ENCODE assay signal across 9 cellular contexts in genomic region chr11:68974421-68975194, GRCh38. TPM values are rescaled to one million over a fixed set of nuclear protein-coding genes. Genes with fewer than 3 reads are reported as not detected.
DNase-seq lines count a peak whose midpoint lies in the region; ATAC-seq, FAIRE-seq and TF ChIP-seq lines count a peak whose summit lies in the region.
"Had no signal": no experiment of that assay in that cellular context is flagged by ENCODE, and none has a peak within 500 bp of the region (broad histone marks: within the 10 kb centered on the region; RNA-seq: fewer than 3 reads in every experiment).

No MANE protein-coding gene starts in this region.

- H3K4me1 Mint-ChIP-seq in Caco-2 (ENCODE audit: low read depth, unreplicated experiment), result peaks cover 23% of the 10 kb centered on the region
- peaks cover 5 to 14% of the 10 kb centered on the region in 2 experiments for H3K4me1 Mint-ChIP-seq in H9

- no peak overlapping the region for H2AK5ac ChIP-seq in H9 (ENCODE audit: insufficient read length, low read length)

- H3K23me2 ChIP-seq in H9 (ENCODE audit: insufficient read length, low read depth, low read length, poor library complexity, severe bottlenecking), result no peaks in the 10 kb centered on the region

- no peak overlapping the region for H4K5ac ChIP-seq in H9 (ENCODE audit: insufficient read length, low read depth, low read length)

- H3K27ac ChIP-seq in H9 (ENCODE audit: insufficient read length, low read depth, low read length) (no peak overlapping the region), VCaP (peak overlapping the region; percentile 69; the same call in 1 of the 2 replicates), HepG2 (ENCODE audit: extremely low read length, insufficient read depth, low read length) (no peak overlapping the region)

- H2BK20ac ChIP-seq in H9 (ENCODE audit: low read depth, low read length, poor library complexity, severe bottlenecking), result no peak overlapping the region

- H3K27me3 Mint-ChIP-seq in Caco-2 (ENCODE audit: insufficient read depth, unreplicated experiment), result no peaks in the 10 kb centered on the region
- H3K27me3 Mint-ChIP-seq in H9 (ENCODE audit: low read depth), result peaks cover 11% of the 10 kb centered on the region

- no peak overlapping the region for H3K56ac ChIP-seq in H9 (ENCODE audit: insufficient read length, low read depth, low read length)

- no peak overlapping the region for H2BK120ac ChIP-seq in H9 (ENCODE audit: low read depth, low read length, poor library complexity, severe bottlenecking)

- WGBS in H9 (ENCODE audit: extremely low coverage, insufficient read length, low lambda C conversion rate), result no CpG with 5 or more reads among the region's 23 CpGs
- WGBS in HepG2 (ENCODE audit: low lambda C conversion rate), result 90% methylated on average over 6 of the region's 23 CpGs

- no peak overlapping the region for H2BK5ac ChIP-seq in H9 (ENCODE audit: insufficient read length, low read length)

- H4K8ac ChIP-seq in H9 (replicated peaks; ENCODE audit: insufficient read length, low read depth, low read length), result no peak overlapping the region

- TF ChIP-seq RAD21 in HepG2 (CRISPR knock-in tag; IDR thresholded peaks at IDR 0.05), result no peak

- peak overlapping the region; percentile 75 for H3K27ac Mint-ChIP-seq in Caco-2 (ENCODE audit: unreplicated experiment)
- H3K27ac Mint-ChIP-seq in H9, result peak overlapping the region; percentile 38 to 97 (median 94); a peak in 4 of 7 replicates

- H3K14ac ChIP-seq in H9 (ENCODE audit: insufficient read depth, low read length), result no peak overlapping the region

- H3T11ph ChIP-seq in H9 (ENCODE audit: low read length), result no peak overlapping the region

- H3K4me2 ChIP-seq in H9 (ENCODE audit: insufficient read depth, insufficient read length, low read length) (no peak overlapping the region), HepG2 (ENCODE audit: low read depth, low read length) (no peak overlapping the region)

- H3K4me1 ChIP-seq in Caco-2 (peaks cover 12% of the 10 kb centered on the region), H9 (ENCODE audit: insufficient read depth, low read length) (no peaks in the 10 kb centered on the region), HepG2 (ENCODE audit: insufficient read depth, low read length) (no peaks in the 10 kb centered on the region)

- no peaks in the 10 kb centered on the region for H3K27me3 ChIP-seq in Caco-2 (replicated peaks; ENCODE audit: control insufficient read depth, insufficient read depth, low read length)
- H3K27me3 ChIP-seq in H9 (ENCODE audit: insufficient read depth, low read length), result no peaks in the 10 kb centered on the region
- H3K27me3 ChIP-seq in HepG2 (ENCODE audit: control insufficient read depth in 1 of 2, insufficient read depth in 2 of 2, low read length in 2 of 2), result peaks cover 6 to 21% of the 10 kb centered on the region in 2 experiments; a peak in 3 of 5 replicates

- TF ChIP-seq POLR2A in HepG2 (IDR thresholded peaks at IDR 0.05; ENCODE audit: insufficient read depth in 1 of 2, low read depth in 2 of 2, low read length in 2 of 2), result no peak

- H3K4me3 ChIP-seq in Caco-2 (ENCODE audit: low read depth, low read length) (no peak overlapping the region), HepG2 (replicated peaks in 1 of 3; ENCODE audit: insufficient read depth in 1 of 3, low read depth in 2 of 3, low read length in 3 of 3) (no peak overlapping the region)

- H3K79me1 ChIP-seq in H9 (ENCODE audit: insufficient read depth, low read depth, low read length, poor library complexity, severe bottlenecking), result no peaks in the 10 kb centered on the region

- POLR2A ChIA-PET in Caco-2 (lab: Charles Lee) (no interaction called here), HepG2 (lab: Yijun Ruan, JAX) (no interaction called here)

- H2BK12ac ChIP-seq in H9 (ENCODE audit: insufficient read length, low read depth, low read length), result no peak overlapping the region

- H3K9me3 ChIP-seq in Caco-2, result 0 out of 2 replicates have a peak, but pooled peaks cover 5% of the 10 kb centered on the region
- H3K9me3 ChIP-seq in H9 (ENCODE audit: control insufficient read depth, low read depth, low read length), result no peaks in the 10 kb centered on the region
- no peaks in the 10 kb centered on the region for H3K9me3 ChIP-seq in HepG2 (ENCODE audit: low read length)

- no peaks in the 10 kb centered on the region for H3K79me2 ChIP-seq in H9 (ENCODE audit: insufficient read depth, low read length)
- H3K79me2 ChIP-seq in HepG2 (ENCODE audit: insufficient read depth, low read length), result no peaks in the 10 kb centered on the region

- TF ChIP-seq CTCF in Caco-2 (IDR thresholded peaks at IDR 0.05; ENCODE audit: insufficient read depth in 1 of 2, low read depth in 1 of 2, low read length in 1 of 2, severe bottlenecking in 1 of 2, unreplicated experiment in 1 of 2) (no peak), H9 (conservative IDR thresholded peaks at IDR 0.05) (no peak), VCaP (conservative IDR thresholded peaks at IDR 0.05) (no peak), HepG2 (CRISPR knock-in tag; IDR thresholded peaks at IDR 0.05) (no peak), D721Med (IDR thresholded peaks at IDR 0.05; ENCODE audit: insufficient read depth, missing control alignments) (no peak)

- no peak overlapping the region for H3K23ac ChIP-seq in H9 (ENCODE audit: insufficient read length, low read depth, low read length)

- TF ChIP-seq EP300 in HepG2 (IDR thresholded peaks at IDR 0.05; ENCODE audit: low read depth in 2 of 2, low read length in 2 of 2) (no peak), HepG2 (CRISPR knock-in tag; IDR thresholded peaks at IDR 0.05; ENCODE audit: borderline replicate concordance) (no peak)

- H3K4me3 Mint-ChIP-seq in Caco-2 (ENCODE audit: unreplicated experiment) (no peak overlapping the region), H9 (no peak overlapping the region; a peak in 1 of 5 replicates)

- H3K9ac ChIP-seq in H9 (ENCODE audit: extremely low read depth, insufficient read length, low read length) (no peak overlapping the region), HepG2 (ENCODE audit: insufficient read depth, low read depth, low read length) (no peak overlapping the region)

- no peaks in the 10 kb centered on the region for H3K9me3 Mint-ChIP-seq in Caco-2 (ENCODE audit: unreplicated experiment)
- peaks cover 5 to 10% of the 10 kb centered on the region in 2 experiments; a peak in 4 of 5 replicates for H3K9me3 Mint-ChIP-seq in H9

- H2AFZ ChIP-seq in H9 (ENCODE audit: low read length) (no peak overlapping the region), HepG2 (ENCODE audit: low read length) (no peak overlapping the region)

- H3K36me3 Mint-ChIP-seq in Caco-2 (ENCODE audit: insufficient read depth, unreplicated experiment) (no peaks in the 10 kb centered on the region), H9 (ENCODE audit: insufficient read depth in 1 of 3, low read depth in 3 of 3) (peaks cover 0 to 10% (median 0%) of the 10 kb centered on the region in 3 experiments; a peak in 3 of 7 replicates)

- no peak overlapping the region for H3K4ac ChIP-seq in H9 (ENCODE audit: low read depth, low read length)

- peak; percentile 66 to 73 for DNase-seq in Caco-2
- peak; percentile 69 for DNase-seq in H9
- no peak for DNase-seq in HepG2 (ENCODE audit: low spot score)
- no peak for DNase-seq in NCI-H1105 treated with DMSO at 0.1 percent for 48 hours (lab: John Stamatoyannopoulos, UW)
- DNase-seq in cortex of kidney (lab: John Stamatoyannopoulos, UW), result no peak
- DNase-seq in D721Med (ENCODE audit: insufficient read length, low spot score), result no peak
- DNase-seq: NCI-H69 had no signal

- in situ Hi-C loops in HepG2 (cut with HindIII; ENCODE audit: extremely low pct_ligation_motif_present, low pct_unique_long_range_greater_than_20kb), result no loop called here

- peak; percentile 60; the same call in 2 of the 3 replicates for ATAC-seq in HepG2
- ATAC-seq in GM18907 (IDR thresholded peaks at IDR 0.05; ENCODE audit: unreplicated experiment), result no peak

- H4K91ac ChIP-seq in H9 (ENCODE audit: insufficient read length, low read depth, low read length), result no peak overlapping the region

- FAIRE-seq in HepG2 (lab: Jason Lieb, UNC) (no peak), D721Med (lab: Jason Lieb, UNC) (no peak)

- BruUV-seq in Caco-2 (replicated peaks; lab: Mats Ljungman, UMichigan) (no TSS peak), HepG2 (replicated peaks; lab: Mats Ljungman, UMichigan) (no TSS peak)

- CTCF ChIA-PET in Caco-2 (lab: Charles Lee), result no interaction called here
- CTCF ChIA-PET in HepG2 (lab: Yijun Ruan, JAX; ENCODE audit: low intra/inter-chr PET ratio, low total read pairs), result no interaction called here

- H3K18ac ChIP-seq in H9 (ENCODE audit: insufficient read length, low read depth, low read length), result no peak overlapping the region

- intact Hi-C loops in Caco-2 (cut with micrococcal nuclease; ENCODE audit: unreplicated experiment), result loop anchor here (2.0 kb wide), 1 partner anchor 50 kb away; no protein-coding TSS in a partner anchor
- intact Hi-C loops in HepG2 (cut with micrococcal nuclease; ENCODE audit: unreplicated experiment), result no loop called here

- H2BK15ac ChIP-seq in H9 (ENCODE audit: low read depth, low read length), result no peak overlapping the region

- H4K20me1 ChIP-seq in H9 (ENCODE audit: control insufficient read depth, insufficient read depth, insufficient read length), result no peaks in the 10 kb centered on the region
- H4K20me1 ChIP-seq in HepG2 (ENCODE audit: insufficient read depth, low read length), result no peaks in the 10 kb centered on the region

- H3K36me3 ChIP-seq in Caco-2 (ENCODE audit: control insufficient read depth, insufficient read depth, low read length), result no peaks in the 10 kb centered on the region
- H3K36me3 ChIP-seq in HepG2 (replicated peaks in 1 of 2; ENCODE audit: control insufficient read depth in 1 of 2, insufficient read depth in 2 of 2, low read length in 2 of 2), result no peaks in the 10 kb centered on the region

RNA-seq across cellular contexts. Expression of gene MRGPRD, which starts 6.2 kb away (rescaled TPM):
- not detected in 2 replicates for total RNA-seq in Caco-2 (2022)
- not detected in 2 replicates for total RNA-seq in H9 (2021)
- not detected in 2 replicates for total RNA-seq in HepG2 (2016; rRNA removed; fragmentation: Illumina TruSeq; extraction: Trizol)
- total RNA-seq in HepG2 (2016; cell fraction: cytosol; rRNA removed; fragmentation: Illumina TruSeq; extraction: Trizol; ENCODE audit: low read depth), result not detected in 2 replicates
- not detected in 2 replicates for total RNA-seq in HepG2 (2016; cell fraction: insoluble cytoplasmic fraction; rRNA removed; fragmentation: Illumina TruSeq; extraction: Trizol)
- total RNA-seq in HepG2 (2016; cell fraction: membrane; rRNA removed; fragmentation: Illumina TruSeq; extraction: Trizol), result not detected in 2 replicates
- not detected in 2 replicates for total RNA-seq in HepG2 (2016; cell fraction: nucleus; rRNA removed; fragmentation: Illumina TruSeq; extraction: Trizol)
- polyA plus RNA-seq in HepG2 (2011; rRNA removed), result not detected in 2 replicates
- polyA plus RNA-seq in HepG2 (2011; cell fraction: cytosol; rRNA removed), result not detected in 2 replicates
- not detected in 2 replicates for polyA plus RNA-seq in HepG2 (2011; cell fraction: nucleus; rRNA removed)
- not detected in 2 replicates for polyA plus RNA-seq in HepG2 (2012)
- not detected in 2 replicates for polyA plus RNA-seq in HepG2 (2016; cell fraction: cytosol; fragmentation: Illumina TruSeq; extraction: Trizol; ENCODE audit: low read depth)
- polyA plus RNA-seq in HepG2 (2016; cell fraction: insoluble cytoplasmic fraction; fragmentation: Illumina TruSeq; extraction: Trizol; ENCODE audit: low read depth), result not detected in 2 replicates
- polyA plus RNA-seq in HepG2 (2016; cell fraction: membrane; fragmentation: Illumina TruSeq; extraction: Trizol; ENCODE audit: low read depth), result not detected in 2 replicates
- not detected in 2 replicates for polyA plus RNA-seq in HepG2 (2016; cell fraction: nucleus; fragmentation: Illumina TruSeq; extraction: Trizol; ENCODE audit: insufficient read depth, low read depth)
- not detected in 2 replicates for polyA minus RNA-seq in HepG2 (2011; rRNA and poly(A)+ RNA removed; ENCODE audit: low replicate concordance)
- not detected in 2 replicates for polyA minus RNA-seq in HepG2 (2011; cell fraction: cytosol; rRNA and poly(A)+ RNA removed)
- not detected in 2 replicates for polyA minus RNA-seq in HepG2 (2011; cell fraction: nucleus; rRNA and poly(A)+ RNA removed)

RNA-seq across cellular contexts. Expression of gene MRGPRF, which starts 38.4 kb away (rescaled TPM):
- total RNA-seq in Caco-2 (2022) (0.14 TPM in 1 of 2 replicates, not detected in the other), H9 (2021) (4.0 and 4.3 TPM in 2 replicates), HepG2 (2016; rRNA removed; fragmentation: Illumina TruSeq; extraction: Trizol) (not detected in 2 replicates)
- not detected in 2 replicates for total RNA-seq in HepG2 (2016; cell fraction: cytosol; rRNA removed; fragmentation: Illumina TruSeq; extraction: Trizol; ENCODE audit: low read depth)
- total RNA-seq in HepG2 (2016; cell fraction: insoluble cytoplasmic fraction; rRNA removed; fragmentation: Illumina TruSeq; extraction: Trizol), result not detected in 2 replicates
- total RNA-seq in HepG2 (2016; cell fraction: membrane; rRNA removed; fragmentation: Illumina TruSeq; extraction: Trizol), result not detected in 2 replicates
- not detected in 2 replicates for total RNA-seq in HepG2 (2016; cell fraction: nucleus; rRNA removed; fragmentation: Illumina TruSeq; extraction: Trizol)
- polyA plus RNA-seq in HepG2 (2011; rRNA removed), result not detected in 2 replicates
- polyA plus RNA-seq in HepG2 (2011; cell fraction: cytosol; rRNA removed), result not detected in 2 replicates
- not detected in 2 replicates for polyA plus RNA-seq in HepG2 (2011; cell fraction: nucleus; rRNA removed)
- not detected in 2 replicates for polyA plus RNA-seq in HepG2 (2012)
- polyA plus RNA-seq in HepG2 (2016; cell fraction: cytosol; fragmentation: Illumina TruSeq; extraction: Trizol; ENCODE audit: low read depth), result not detected in 2 replicates
- not detected in 2 replicates for polyA plus RNA-seq in HepG2 (2016; cell fraction: insoluble cytoplasmic fraction; fragmentation: Illumina TruSeq; extraction: Trizol; ENCODE audit: low read depth)
- polyA plus RNA-seq in HepG2 (2016; cell fraction: membrane; fragmentation: Illumina TruSeq; extraction: Trizol; ENCODE audit: low read depth), result not detected in 2 replicates
- polyA plus RNA-seq in HepG2 (2016; cell fraction: nucleus; fragmentation: Illumina TruSeq; extraction: Trizol; ENCODE audit: insufficient read depth, low read depth), result not detected in 2 replicates
- polyA minus RNA-seq in HepG2 (2011; rRNA and poly(A)+ RNA removed; ENCODE audit: low replicate concordance), result 1.1 TPM in 1 of 2 replicates, not detected in the other
- polyA minus RNA-seq in HepG2 (2011; cell fraction: cytosol; rRNA and poly(A)+ RNA removed), result not detected in 2 replicates
- polyA minus RNA-seq in HepG2 (2011; cell fraction: nucleus; rRNA and poly(A)+ RNA removed), result not detected in 2 replicates

Comparison
In these comparisons a context has a peak if more than half of its experiments do, and no peak if none do; other contexts are left out.
1. DNase-seq: peak in Caco-2 (2 of 2) and H9 (single experiment); none in HepG2 (single experiment), NCI-H1105 treated with DMSO at 0.1 percent for 48 hours (single experiment), cortex of kidney (single experiment) and D721Med (single experiment).